Comparison of ENCODE assay signal across 15 cellular contexts in genomic region chr9:137194909-137195308, GRCh38. TPM values are rescaled to one million over a fixed set of nuclear protein-coding genes. Genes with fewer than 3 reads are reported as not detected.
A peak's percentile ranks its signal among the peaks of the same experiment; 100 is the strongest.
DNase-seq lines count a peak whose midpoint lies in the region; ATAC-seq, FAIRE-seq and TF ChIP-seq lines count a peak whose summit lies in the region.
"Had no signal": no experiment of that assay in that cellular context is flagged by ENCODE, and none has a peak within 500 bp of the region (broad histone marks: within the 10 kb centered on the region; RNA-seq: fewer than 3 reads in every experiment).

No MANE protein-coding gene starts in this region.

- POLR2A ChIA-PET in HCT116 (lab: Charles Lee) = interaction anchor here (2.2 kb wide), 1 partner anchor 46 kb away, joined by 6 read pairs; the partner anchor contains the start of gene TUBB4B
- POLR2A ChIA-PET in H1 (lab: Charles Lee; ENCODE audit: partially characterized antibody) = interaction anchor here (0.8 to 11.0 kb wide), 10 partner anchors 12 to 67 kb away, joined by 3 to 107 read pairs (median 6); partner anchors contain the start of genes LRRC26, NDOR1 and TMEM203

- peaks cover 3% of the 10 kb centered on the region; the same call in 1 of the 2 replicates for H3K23me2 ChIP-seq in H1 (ENCODE audit: low read depth, low read length)

- H3K9me2 ChIP-seq in HCT116 (ENCODE audit: insufficient read depth) = no peaks in the 10 kb centered on the region

- no peak for FAIRE-seq in H1 (lab: Jason Lieb, UNC)
- FAIRE-seq: D721Med, H54, TTC549 had no signal

- no peak overlapping the region for H3K9ac ChIP-seq in HCT116 (ENCODE audit: low read length)
- H3K9ac ChIP-seq in H1 (replicated peaks in 1 of 4; ENCODE audit: extremely low read depth in 1 of 4, low read depth in 3 of 4, low read length in 3 of 4) = peak overlapping the region in 1 of 4 experiments; percentile 22; a peak in 1 of 7 replicates

- H3K9me3 ChIP-seq in HCT116 (ENCODE audit: control insufficient read depth in 1 of 2, insufficient read depth in 1 of 2, low read depth in 1 of 2, low read length in 2 of 2) (no peaks in the 10 kb centered on the region), H1 (ENCODE audit: insufficient read depth in 2 of 2, low read depth in 1 of 2, low read length in 1 of 2) (no peaks in the 10 kb centered on the region), stomach (no peaks in the 10 kb centered on the region)

- CTCF ChIA-PET in HCT116 (lab: Charles Lee) (interaction anchor here (1.2 to 1.7 kb wide), 2 partner anchors 33 to 42 kb away, joined by 3 to 4 read pairs; partner anchors contain the start of gene RNF224), H1 (lab: Charles Lee; ENCODE audit: partially characterized antibody) (interaction anchor here (0.6 to 14.0 kb wide), 14 partner anchors 8 to 77 kb away, joined by 3 to 204 read pairs (median 4); partner anchors contain the start of genes CYSRT1, LRRC26, NDOR1 and RNF208)

- no peak overlapping the region for H4K91ac ChIP-seq in H1 (replicated peaks; ENCODE audit: insufficient read length, low read length)

- no peak for ATAC-seq in HCT116
- no peak for ATAC-seq in HG03139 (IDR thresholded peaks at IDR 0.05; ENCODE audit: unreplicated experiment)
- ATAC-seq: stimulated activated naive CD8-positive, alpha-beta T cell treated with anti-CD3 and anti-CD28 coated beads, Interleukin-15, Interleukin-2, amounts not matched to agents 100 U/mL and 50 U/mL, for 24 hours had no signal

- peak overlapping the region; percentile 60; the same call in 1 of the 2 replicates for H2BK5ac ChIP-seq in H1 (ENCODE audit: low read depth, low read length)

- intact Hi-C loops in HCT116 (cut with micrococcal nuclease) = no loop called here
- intact Hi-C loops in stomach (cut with DNase I; ENCODE audit: low total_unique reads) = no loop called here

- WGBS in H1 (ENCODE audit: extremely low coverage in 1 of 2, insufficient coverage in 1 of 2, insufficient read length in 1 of 2, insufficient replicate concordance in 2 of 2, low coverage in 1 of 2, low lambda C conversion rate in 2 of 2, missing lambda C conversion rate in 1 of 2), 2 experiments = 82% methylated on average over 10 of the region's 10 CpGs; no CpG with 5 or more reads in 1 of the 2 experiments
- WGBS in stomach, 5 donors = 21 to 62% (median 38%) methylated on average over 8 to 10 of the region's 10 CpGs

- no peak overlapping the region for H3K56ac ChIP-seq in H1 (replicated peaks; ENCODE audit: insufficient read length, low read depth, low read length)

- H3K4me3 ChIP-seq in HCT116 (replicated peaks in 1 of 2; ENCODE audit: low read depth in 1 of 2, low read length in 2 of 2) = no peak overlapping the region
- no peak overlapping the region for H3K4me3 ChIP-seq in H1 (ENCODE audit: extremely low read depth in 1 of 4, insufficient read depth in 2 of 4, low read depth in 3 of 4, low read length in 4 of 4)
- H3K4me3 ChIP-seq in stomach = peak overlapping the region; percentile 18 to 78 (median 47)

- H4K20me1 ChIP-seq in HCT116 (ENCODE audit: insufficient read depth) (no peaks in the 10 kb centered on the region), H1 (replicated peaks in 1 of 2; ENCODE audit: control insufficient read depth in 1 of 2, insufficient read depth in 2 of 2, low read length in 2 of 2) (peaks cover 13 to 32% of the 10 kb centered on the region in 2 experiments)

- no peak for DNase-seq in HCT116 (ENCODE audit: low read depth, low spot score)
- peak; percentile 66 for DNase-seq in NCI-H2196 treated with DMSO at 0.1 percent for 48 hours (lab: John Stamatoyannopoulos, UW; ENCODE audit: unreplicated experiment)
- no peak for DNase-seq in H1 (ENCODE audit: low read depth in 1 of 2, low spot score in 2 of 2)
- peak; percentile 92 for DNase-seq in stomach
- no peak for DNase-seq in Ammon's horn (ENCODE audit: low spot score)
- DNase-seq in inferior parietal cortex (ENCODE audit: extremely low spot score) = no peak
- DNase-seq: amniotic stem cell; effector memory CD4-positive, alpha-beta T cell; mesendoderm; stimulated activated CD4-positive, alpha-beta T cell treated with anti-CD3 and anti-CD28 coated beads, Interleukin-4, amount 100 ng/mL, for 1 hour; stimulated activated naive CD8-positive, alpha-beta T cell treated with anti-CD3 and anti-CD28 coated beads, Interleukin-15, Interleukin-2, amounts not matched to agents 100 U/mL and 50 U/mL, for 24 hours had no signal

- H3K27me3 ChIP-seq in HCT116 (ENCODE audit: insufficient read depth, low read length) (no peaks in the 10 kb centered on the region), H1 (replicated peaks in 1 of 4; ENCODE audit: control insufficient read depth in 3 of 4, extremely low read depth in 1 of 4, insufficient read depth in 3 of 4, low read length in 3 of 4) (no peaks in the 10 kb centered on the region), stomach (no peaks in the 10 kb centered on the region)

- peak overlapping the region; percentile 37 for H3K4me2 ChIP-seq in HCT116 (ENCODE audit: low read length)
- no peak overlapping the region for H3K4me2 ChIP-seq in H1 (ENCODE audit: insufficient read depth in 1 of 2, low read depth in 2 of 2, low read length in 2 of 2)

- H2BK12ac ChIP-seq in H1 (ENCODE audit: low read depth, low read length) = no peak overlapping the region

- H3K36me3 ChIP-seq in HCT116 (ENCODE audit: control insufficient read depth in 1 of 2, insufficient read depth in 2 of 2, low read length in 2 of 2) = peaks cover 0 to 5% of the 10 kb centered on the region in 2 experiments; a peak in 1 of 4 replicates
- H3K36me3 ChIP-seq in H1 (ENCODE audit: control insufficient read depth in 2 of 4, insufficient read depth in 4 of 4, low read length in 3 of 4) = peaks cover 0 to 2% (median under 1%) of the 10 kb centered on the region in 4 experiments; a peak in 2 of 8 replicates
- peaks cover 13 to 28% (median 27%) of the 10 kb centered on the region in 4 donors for H3K36me3 ChIP-seq in stomach

- no peak overlapping the region for H4K8ac ChIP-seq in H1 (ENCODE audit: extremely low read depth, insufficient read depth, low read length)

- H3K79me2 ChIP-seq in HCT116 (ENCODE audit: insufficient read depth, low read length) (peaks cover 21% of the 10 kb centered on the region), H1 (ENCODE audit: control insufficient read depth in 1 of 2, insufficient read depth in 2 of 2, low read length in 2 of 2) (peaks cover 0 to 24% of the 10 kb centered on the region in 2 experiments; a peak in 1 of 4 replicates)

- no peak overlapping the region for H3K14ac ChIP-seq in H1 (ENCODE audit: insufficient read length)

- RAD21 ChIA-PET in HCT116 (lab: Charles Lee; ENCODE audit: low non-redundant PET in 1 of 2, low total read pairs in 2 of 2, uncharacterized antibody in 2 of 2, unreplicated experiment in 2 of 2) = no interaction called here

- no peak for TF ChIP-seq EP300 in H1 (IDR thresholded peaks at IDR 0.05; ENCODE audit: borderline replicate concordance in 1 of 2, low read depth in 2 of 2, low read length in 2 of 2)
- no peak for TF ChIP-seq EP300 in stomach (IDR thresholded peaks at IDR 0.05)

- H2AK5ac ChIP-seq in H1 (ENCODE audit: low read depth, low read length) = no peak overlapping the region

- TF ChIP-seq CTCF in HCT116 (IDR thresholded peaks at IDR 0.05 in 2 of 3, conservative IDR thresholded peaks at IDR 0.05 in 1 of 3; ENCODE audit: borderline replicate concordance in 1 of 3, insufficient read depth in 1 of 3, low read depth in 2 of 3, low read length in 2 of 3) = no peak
- TF ChIP-seq CTCF in H1 (IDR thresholded peaks at IDR 0.05; ENCODE audit: control extremely low read depth in 1 of 3, insufficient read depth in 1 of 3, low read depth in 1 of 3, low read length in 3 of 3) = no peak
- TF ChIP-seq CTCF in stomach (IDR thresholded peaks at IDR 0.05) = no peak

- no peak overlapping the region for H2BK20ac ChIP-seq in H1 (ENCODE audit: low read length)

- H2BK120ac ChIP-seq in H1 (replicated peaks; ENCODE audit: low read depth, low read length) = no peak overlapping the region

- H2BK15ac ChIP-seq in H1 (ENCODE audit: low read length) = no peak overlapping the region

- H3K79me1 ChIP-seq in H1 (ENCODE audit: low read depth, low read length) = peaks cover 22% of the 10 kb centered on the region

- H3K4me1 ChIP-seq in HCT116 (ENCODE audit: control insufficient read depth in 1 of 2, insufficient read depth in 2 of 2, low read length in 2 of 2) = peaks cover 35 to 57% of the 10 kb centered on the region in 2 experiments
- H3K4me1 ChIP-seq in H1 (replicated peaks in 1 of 4; ENCODE audit: control insufficient read depth in 3 of 4, insufficient read depth in 4 of 4, low read length in 3 of 4) = peaks cover 0 to 24% (median 14%) of the 10 kb centered on the region in 4 experiments; a peak in 6 of 7 replicates
- peaks cover 56 to 99% (median 93%) of the 10 kb centered on the region in 4 donors for H3K4me1 ChIP-seq in stomach

- TF ChIP-seq RAD21 in HCT116 (IDR thresholded peaks at IDR 0.05; ENCODE audit: low read depth) (no peak), H1 (IDR thresholded peaks at IDR 0.05 in 1 of 2, conservative IDR thresholded peaks at IDR 0.05 in 1 of 2; ENCODE audit: low read depth in 2 of 2, low read length in 2 of 2) (no peak)

- no peak overlapping the region for H3K23ac ChIP-seq in H1 (ENCODE audit: insufficient read length)

- no peak overlapping the region for H3K4ac ChIP-seq in H1 (replicated peaks; ENCODE audit: insufficient read length, low read depth, low read length)

- no peak overlapping the region; the same call in 1 of the 2 replicates for H3K18ac ChIP-seq in H1 (ENCODE audit: extremely low read depth, low read length)

- H4K5ac ChIP-seq in H1 (ENCODE audit: insufficient read length, low read depth, low read length) = no peak overlapping the region

- H3K27ac ChIP-seq in HCT116 (ENCODE audit: low read depth, low read length) (peak overlapping the region; percentile 38; the same call in 1 of the 2 replicates), H1 (ENCODE audit: low read depth, low read length) (peak overlapping the region; percentile 19; the same call in 1 of the 2 replicates), stomach (peak overlapping the region; percentile 78 to 97 (median 86))

- H2AFZ ChIP-seq in HCT116 (ENCODE audit: low read depth, low read length, poor library complexity, severe bottlenecking) = no peak overlapping the region
- no peak overlapping the region for H2AFZ ChIP-seq in H1 (ENCODE audit: low read length)

- no TSS peak for BruUV-seq in HCT116 (replicated peaks; lab: Mats Ljungman, UMichigan)

- TF ChIP-seq POLR2A in HCT116 (IDR thresholded peaks at IDR 0.05; ENCODE audit: borderline replicate concordance, extremely low read depth, insufficient read depth, insufficient read length) = no peak
- TF ChIP-seq POLR2A in H1 (IDR thresholded peaks at IDR 0.05; ENCODE audit: control extremely low read depth in 1 of 2, low read depth in 2 of 2, low read length in 2 of 2) = no peak
- no peak for TF ChIP-seq POLR2A in stomach (IDR thresholded peaks at IDR 0.05)

RNA-seq across cellular contexts. Expression of gene TPRN, which starts 5.6 kb away (rescaled TPM):
- total RNA-seq in HCT116 (2021; ENCODE audit: unreplicated experiment) (24.9 TPM), stomach (100 to 1,000 TPM in 1 of 5 donors, 10 to 100 TPM in 3, 1 to 10 TPM in 1; 8.8 to 161 (median 25.0) TPM)
- polyA plus RNA-seq in HCT116 (2012) = 14.4 and 15.3 TPM in 2 replicates
- total RNA-seq in H1 (2021; fragmentation: NEBNext Ultra II Directional; extraction: Animal tissue kit (Norgen Biotek cat#: 25700)) = 23.2 and 27.2 TPM in 2 replicates
- polyA plus RNA-seq in H1 (2011; rRNA removed) (9.7 and 14.9 TPM in 2 replicates), stomach (10 to 100 TPM; 23.5 to 36.9 (median 24.3) TPM)
- 11.9 TPM for polyA plus RNA-seq in H1 (2011; cell fraction: cytosol; rRNA removed)
- 34.2 TPM for polyA plus RNA-seq in H1 (2011; cell fraction: nucleus; rRNA removed)
- 13.0 to 23.1 TPM (median 21.4 TPM) in 4 replicates for polyA plus RNA-seq in H1 (2012, experiment 1 of 2)
- 14.8 TPM for polyA plus RNA-seq in H1 (2012, experiment 2 of 2)
- 13.5 TPM for polyA plus RNA-seq in H1 (2013, experiment 1 of 2)
- polyA plus RNA-seq in H1 (2013, experiment 2 of 2) = 12.5 TPM
- 3.6 TPM in 2 replicates for polyA minus RNA-seq in H1 (2011; rRNA and poly(A)+ RNA removed)
- 12.5 TPM for polyA minus RNA-seq in H1 (2011; cell fraction: cytosol; rRNA and poly(A)+ RNA removed)
- polyA minus RNA-seq in H1 (2011; cell fraction: nucleus; rRNA and poly(A)+ RNA removed) = 13.7 TPM

RNA-seq across cellular contexts. Expression of gene SSNA1, which starts 6.4 kb away (rescaled TPM):
- 84.7 TPM for total RNA-seq in HCT116 (2021; ENCODE audit: unreplicated experiment)
- 101 and 102 TPM in 2 replicates for polyA plus RNA-seq in HCT116 (2012)
- total RNA-seq in H1 (2021; fragmentation: NEBNext Ultra II Directional; extraction: Animal tissue kit (Norgen Biotek cat#: 25700)) = 87.3 and 91.3 TPM in 2 replicates
- polyA plus RNA-seq in H1 (2011; rRNA removed) = 157 and 182 TPM in 2 replicates
- 159 TPM for polyA plus RNA-seq in H1 (2011; cell fraction: cytosol; rRNA removed)
- polyA plus RNA-seq in H1 (2011; cell fraction: nucleus; rRNA removed) = 99.4 TPM
- polyA plus RNA-seq in H1 (2012, experiment 1 of 2) = 57.5 to 108 TPM (median 103 TPM) in 4 replicates
- polyA plus RNA-seq in H1 (2012, experiment 2 of 2) = 94.9 TPM
- polyA plus RNA-seq in H1 (2013, experiment 1 of 2) = 102 TPM
- polyA plus RNA-seq in H1 (2013, experiment 2 of 2) = 101 TPM
- polyA minus RNA-seq in H1 (2011; rRNA and poly(A)+ RNA removed) = 14.6 and 15.3 TPM in 2 replicates
- 36.0 TPM for polyA minus RNA-seq in H1 (2011; cell fraction: cytosol; rRNA and poly(A)+ RNA removed)
- 18.2 TPM for polyA minus RNA-seq in H1 (2011; cell fraction: nucleus; rRNA and poly(A)+ RNA removed)
- total RNA-seq in stomach = 100 to 1,000 TPM in 2 of 5 donors, 10 to 100 TPM in 3; 28.1 to 154 (median 81.4) TPM
- polyA plus RNA-seq in stomach = 100 to 1,000 TPM; 118 to 146 (median 135) TPM

RNA-seq across cellular contexts. Expression of gene ANAPC2, which starts 6.5 kb away (rescaled TPM):
- 75.5 TPM for total RNA-seq in HCT116 (2021; ENCODE audit: unreplicated experiment)
- 54.9 and 61.4 TPM in 2 replicates for polyA plus RNA-seq in HCT116 (2012)
- 37.7 and 41.9 TPM in 2 replicates for total RNA-seq in H1 (2021; fragmentation: NEBNext Ultra II Directional; extraction: Animal tissue kit (Norgen Biotek cat#: 25700))
- 30.2 and 44.3 TPM in 2 replicates for polyA plus RNA-seq in H1 (2011; rRNA removed)
- 31.6 TPM for polyA plus RNA-seq in H1 (2011; cell fraction: cytosol; rRNA removed)
- 198 TPM for polyA plus RNA-seq in H1 (2011; cell fraction: nucleus; rRNA removed)
- polyA plus RNA-seq in H1 (2012, experiment 1 of 2) = 20.7 to 43.2 TPM (median 38.1 TPM) in 4 replicates
- polyA plus RNA-seq in H1 (2012, experiment 2 of 2) = 25.6 TPM
- polyA plus RNA-seq in H1 (2013, experiment 1 of 2) = 22.6 TPM
- polyA plus RNA-seq in H1 (2013, experiment 2 of 2) = 17.5 TPM
- 20.4 and 24.8 TPM in 2 replicates for polyA minus RNA-seq in H1 (2011; rRNA and poly(A)+ RNA removed)
- 28.8 TPM for polyA minus RNA-seq in H1 (2011; cell fraction: cytosol; rRNA and poly(A)+ RNA removed)
- polyA minus RNA-seq in H1 (2011; cell fraction: nucleus; rRNA and poly(A)+ RNA removed) = 67.3 TPM
- 100 to 1,000 TPM in 1 of 5 donors, 10 to 100 TPM in 4; 35.8 to 147 (median 42.9) TPM for total RNA-seq in stomach
- 10 to 100 TPM; 26.1 to 45.0 (median 40.7) TPM for polyA plus RNA-seq in stomach

RNA-seq across cellular contexts. Expression of gene TMEM203, which starts 10.5 kb away (rescaled TPM):
- total RNA-seq in HCT116 (2021; ENCODE audit: unreplicated experiment) (45.0 TPM), stomach (10 to 100 TPM; 20.6 to 33.5 (median 28.0) TPM)
- 24.0 and 32.2 TPM in 2 replicates for polyA plus RNA-seq in HCT116 (2012)
- 44.1 and 44.2 TPM in 2 replicates for total RNA-seq in H1 (2021; fragmentation: NEBNext Ultra II Directional; extraction: Animal tissue kit (Norgen Biotek cat#: 25700))
- polyA plus RNA-seq in H1 (2011; rRNA removed) (57.1 and 67.1 TPM in 2 replicates), stomach (10 to 100 TPM; 29.3 to 37.0 (median 35.6) TPM)
- 52.2 TPM for polyA plus RNA-seq in H1 (2011; cell fraction: cytosol; rRNA removed)
- 39.1 TPM for polyA plus RNA-seq in H1 (2011; cell fraction: nucleus; rRNA removed)
- 35.8 to 40.1 TPM (median 39.0 TPM) in 4 replicates for polyA plus RNA-seq in H1 (2012, experiment 1 of 2)
- 45.2 TPM for polyA plus RNA-seq in H1 (2012, experiment 2 of 2)
- 32.5 TPM for polyA plus RNA-seq in H1 (2013, experiment 1 of 2)
- polyA plus RNA-seq in H1 (2013, experiment 2 of 2) = 35.6 TPM
- 25.5 and 25.8 TPM in 2 replicates for polyA minus RNA-seq in H1 (2011; rRNA and poly(A)+ RNA removed)
- 20.7 TPM for polyA minus RNA-seq in H1 (2011; cell fraction: cytosol; rRNA and poly(A)+ RNA removed)
- 23.5 TPM for polyA minus RNA-seq in H1 (2011; cell fraction: nucleus; rRNA and poly(A)+ RNA removed)

RNA-seq across cellular contexts. Expression of gene NDOR1, which starts 10.6 kb away (rescaled TPM):
- total RNA-seq in HCT116 (2021; ENCODE audit: unreplicated experiment) (28.4 TPM), stomach (100 to 1,000 TPM in 1 of 5 donors, 10 to 100 TPM in 2, 1 to 10 TPM in 1, under 1 TPM in 1; 0.89 to 105 (median 15.5) TPM)
- polyA plus RNA-seq in HCT116 (2012) = 9.7 and 10.8 TPM in 2 replicates
- total RNA-seq in H1 (2021; fragmentation: NEBNext Ultra II Directional; extraction: Animal tissue kit (Norgen Biotek cat#: 25700)) = 32.3 and 33.2 TPM in 2 replicates
- polyA plus RNA-seq in H1 (2011; rRNA removed) (25.7 and 42.4 TPM in 2 replicates), stomach (1 to 10 TPM; 4.6 to 9.5 (median 6.4) TPM)
- 18.7 TPM for polyA plus RNA-seq in H1 (2011; cell fraction: cytosol; rRNA removed)
- polyA plus RNA-seq in H1 (2011; cell fraction: nucleus; rRNA removed) = 128 TPM
- polyA plus RNA-seq in H1 (2012, experiment 1 of 2) = 19.7 to 28.2 TPM (median 25.1 TPM) in 4 replicates
- polyA plus RNA-seq in H1 (2012, experiment 2 of 2) = 21.2 TPM
- 27.2 TPM for polyA plus RNA-seq in H1 (2013, experiment 1 of 2)
- 25.0 TPM for polyA plus RNA-seq in H1 (2013, experiment 2 of 2)
- polyA minus RNA-seq in H1 (2011; rRNA and poly(A)+ RNA removed) = 7.9 TPM in 2 replicates
- 15.5 TPM for polyA minus RNA-seq in H1 (2011; cell fraction: cytosol; rRNA and poly(A)+ RNA removed)
- polyA minus RNA-seq in H1 (2011; cell fraction: nucleus; rRNA and poly(A)+ RNA removed) = 25.5 TPM

Comparison
In these comparisons a context has a peak if more than half of its experiments do, and no peak if none do; other contexts are left out.
1. DNase-seq: peak in NCI-H2196 treated with DMSO at 0.1 percent for 48 hours (single experiment) and stomach (single experiment); none in HCT116 (single experiment), H1 (0 of 2), Ammon's horn (single experiment) and inferior parietal cortex (single experiment).
2. H3K27ac ChIP-seq: peak in every context shown above with its lines; median percentile 86 in stomach; 38 in HCT116; 19 in H1.
3. H3K4me3 ChIP-seq: peak in stomach (4 of 4); none in HCT116 (0 of 2) and H1 (0 of 4).